15 cellular contexts compared by ENCODE assay signal in genomic region chr1:165668184-165668583, GRCh38. TPM values are rescaled to one million over a fixed set of nuclear protein-coding genes. Genes with fewer than 3 reads are reported as not detected.
DNase-seq lines count a peak whose midpoint lies in the region; ATAC-seq and TF ChIP-seq lines count a peak whose summit lies in the region.
"Had no signal": no experiment of that assay in that cellular context is flagged by ENCODE, and none has a peak within 500 bp of the region (broad histone marks: within the 10 kb centered on the region; RNA-seq: fewer than 3 reads in every experiment).

No MANE protein-coding gene starts in this region.

- peaks cover 0 to 37% (median 17%) of the 10 kb centered on the region in 5 donors for H3K4me1 ChIP-seq in subcutaneous abdominal adipose tissue (ENCODE audit: control insufficient read depth in 5 of 5, insufficient read depth in 5 of 5, low read length in 5 of 5)
- no peaks in the 10 kb centered on the region for H3K4me1 ChIP-seq in SJCRH30

- peak overlapping the region; percentile 79 for H3K27ac Mint-ChIP-seq in activated T-cell treated with anti-CD3 and anti-CD28 coated beads, Interleukin-2, amount 50 U/mL, for 24 hours
- peak overlapping the region; percentile 24 for H3K27ac Mint-ChIP-seq in T-helper 17 cell
- no peak overlapping the region for H3K27ac Mint-ChIP-seq in activated naive CD8-positive, alpha-beta T cell treated with anti-CD3 and anti-CD28 coated beads, Interleukin-2, amount 50 U/mL, for 24 hours

- H3K4me1 Mint-ChIP-seq in activated T-cell treated with anti-CD3 and anti-CD28 coated beads, Interleukin-2, amount 50 U/mL, for 24 hours (ENCODE audit: low read depth), result peaks cover 15% of the 10 kb centered on the region
- peaks cover 8% of the 10 kb centered on the region for H3K4me1 Mint-ChIP-seq in T-helper 17 cell
- H3K4me1 Mint-ChIP-seq in activated naive CD8-positive, alpha-beta T cell treated with anti-CD3 and anti-CD28 coated beads, Interleukin-2, amount 50 U/mL, for 24 hours, result peaks cover 13% of the 10 kb centered on the region

- H3K36me3 Mint-ChIP-seq in activated T-cell treated with anti-CD3 and anti-CD28 coated beads, Interleukin-2, amount 50 U/mL, for 24 hours (ENCODE audit: low read depth), result peaks cover 91% of the 10 kb centered on the region
- H3K36me3 Mint-ChIP-seq in T-helper 17 cell (ENCODE audit: low read depth), result peaks cover 11% of the 10 kb centered on the region
- peaks cover 62% of the 10 kb centered on the region for H3K36me3 Mint-ChIP-seq in activated naive CD8-positive, alpha-beta T cell treated with anti-CD3 and anti-CD28 coated beads, Interleukin-2, amount 50 U/mL, for 24 hours (ENCODE audit: low read depth)

- H3K4me3 ChIP-seq in subcutaneous abdominal adipose tissue (ENCODE audit: low read depth in 1 of 5, low read length in 5 of 5) (no peak overlapping the region), SJCRH30 (no peak overlapping the region)
- H3K4me3 ChIP-seq: GM23248 had no signal

- ATAC-seq in T-helper 17 cell, result no peak
- peak; percentile 73 for ATAC-seq in activated naive CD8-positive, alpha-beta T cell treated with anti-CD3 and anti-CD28 coated beads, Interleukin-2, amount 50 U/mL, for 24 hours
- ATAC-seq in SK-N-SH treated with all-trans-retinoic acid at 6 μM for 48 hours, result no peak

- no peaks in the 10 kb centered on the region for H3K27me3 Mint-ChIP-seq in activated T-cell treated with anti-CD3 and anti-CD28 coated beads, Interleukin-2, amount 50 U/mL, for 24 hours
- no peaks in the 10 kb centered on the region for H3K27me3 Mint-ChIP-seq in T-helper 17 cell
- no peaks in the 10 kb centered on the region for H3K27me3 Mint-ChIP-seq in activated naive CD8-positive, alpha-beta T cell treated with anti-CD3 and anti-CD28 coated beads, Interleukin-2, amount 50 U/mL, for 24 hours
- H3K27me3 Mint-ChIP-seq: CD4-positive, alpha-beta memory T cell had no signal

- H3K9me3 Mint-ChIP-seq in activated T-cell treated with anti-CD3 and anti-CD28 coated beads, Interleukin-2, amount 50 U/mL, for 24 hours, result no peaks in the 10 kb centered on the region
- no peaks in the 10 kb centered on the region for H3K9me3 Mint-ChIP-seq in activated naive CD8-positive, alpha-beta T cell treated with anti-CD3 and anti-CD28 coated beads, Interleukin-2, amount 50 U/mL, for 24 hours
- H3K9me3 Mint-ChIP-seq: CD4-positive, alpha-beta memory T cell had no signal

- H3K27ac ChIP-seq in subcutaneous abdominal adipose tissue (ENCODE audit: low read depth, low read length) (peak overlapping the region; percentile 86), SJCRH30 (no peak overlapping the region)
- H3K27ac ChIP-seq: GM23248 had no signal

- H3K9me3 ChIP-seq in T-helper 17 cell (ENCODE audit: control insufficient read depth, low read length, poor library complexity, severe bottlenecking), result no peaks in the 10 kb centered on the region
- no peaks in the 10 kb centered on the region for H3K9me3 ChIP-seq in subcutaneous abdominal adipose tissue (ENCODE audit: control insufficient read depth in 5 of 5, low read length in 5 of 5)
- H3K9me3 ChIP-seq in SJCRH30 (replicated peaks), result no peaks in the 10 kb centered on the region
- H3K9me3 ChIP-seq: Caco-2 had no signal

- no peak overlapping the region for H3K4me3 Mint-ChIP-seq in activated T-cell treated with anti-CD3 and anti-CD28 coated beads, Interleukin-2, amount 50 U/mL, for 24 hours
- no peak overlapping the region for H3K4me3 Mint-ChIP-seq in T-helper 17 cell
- no peak overlapping the region for H3K4me3 Mint-ChIP-seq in activated naive CD8-positive, alpha-beta T cell treated with anti-CD3 and anti-CD28 coated beads, Interleukin-2, amount 50 U/mL, for 24 hours
- H3K4me3 Mint-ChIP-seq: CD4-positive, alpha-beta memory T cell had no signal

- no peak for DNase-seq in activated T-cell treated with anti-CD3 and anti-CD28 coated beads, Interleukin-2, amount 50 U/mL, for 24 hours
- no peak for DNase-seq in activated T-cell treated with anti-CD3 and anti-CD28 coated beads, Interleukin-2, amount 50 U/mL, for 1 hour
- no peak for DNase-seq in T-helper 17 cell
- no peak for DNase-seq in activated naive CD8-positive, alpha-beta T cell treated with anti-CD3 and anti-CD28 coated beads, Interleukin-2, amount 50 U/mL, for 24 hours
- no peak for DNase-seq in SJCRH30
- DNase-seq: C1 segment of cervical spinal cord; Caco-2; CD4-positive, alpha-beta memory T cell; DMS153; DND-41; GM23248; H7; HCEC 1CT had no signal

- H3K36me3 ChIP-seq in subcutaneous abdominal adipose tissue (ENCODE audit: control insufficient read depth in 5 of 5, insufficient read depth in 5 of 5, low read length in 5 of 5) (peaks cover 31 to 74% (median 50%) of the 10 kb centered on the region in 5 donors), SJCRH30 (peaks cover 54% of the 10 kb centered on the region)

- H3K27me3 ChIP-seq in subcutaneous abdominal adipose tissue (ENCODE audit: control insufficient read depth in 5 of 5, insufficient read depth in 4 of 5, low read length in 5 of 5), result no peaks in the 10 kb centered on the region
- H3K27me3 ChIP-seq in SJCRH30, result no peaks in the 10 kb centered on the region

- H3K9ac ChIP-seq in subcutaneous abdominal adipose tissue (ENCODE audit: low read length in 5 of 5), result no peak overlapping the region
- H3K9ac ChIP-seq: GM23248 had no signal

TF ChIP-seq in SK-N-SH treated with all-trans-retinoic acid at 6 μM for 48 hours, 23 proteins besides CTCF, POLR2A, EP300 and RAD21 (continues in another document):
- TF ChIP-seq CREB5 (CRISPR knock-in tag; IDR thresholded peaks at IDR 0.05; ENCODE audit: low read depth) (no peak), ESRRG (CRISPR knock-in tag; IDR thresholded peaks at IDR 0.05) (no peak), BACH2 (CRISPR knock-in tag; IDR thresholded peaks at IDR 0.05; ENCODE audit: borderline replicate concordance) (no peak), OSR1 (CRISPR knock-in tag; IDR thresholded peaks at IDR 0.05) (no peak), CSDC2 (CRISPR knock-in tag; IDR thresholded peaks at IDR 0.05) (no peak), ARNTL (CRISPR knock-in tag; IDR thresholded peaks at IDR 0.05; ENCODE audit: borderline replicate concordance, low read depth) (no peak), ZC3H10 (CRISPR knock-in tag; IDR thresholded peaks at IDR 0.05) (no peak), ZFP3 (CRISPR knock-in tag; IDR thresholded peaks at IDR 0.05) (no peak), TOX (CRISPR knock-in tag; IDR thresholded peaks at IDR 0.05; ENCODE audit: borderline replicate concordance) (no peak), PATZ1 (CRISPR knock-in tag; IDR thresholded peaks at IDR 0.05; ENCODE audit: borderline replicate concordance) (no peak), ISL1 (CRISPR knock-in tag; IDR thresholded peaks at IDR 0.05) (no peak), ZNF70 (CRISPR knock-in tag; IDR thresholded peaks at IDR 0.05) (no peak), ZFP30 (CRISPR knock-in tag; IDR thresholded peaks at IDR 0.05) (no peak), SNAI2 (CRISPR knock-in tag; IDR thresholded peaks at IDR 0.05) (no peak), GLIS3 (CRISPR knock-in tag; IDR thresholded peaks at IDR 0.05) (no peak)
- TF ChIP-seq, protein P1, sequence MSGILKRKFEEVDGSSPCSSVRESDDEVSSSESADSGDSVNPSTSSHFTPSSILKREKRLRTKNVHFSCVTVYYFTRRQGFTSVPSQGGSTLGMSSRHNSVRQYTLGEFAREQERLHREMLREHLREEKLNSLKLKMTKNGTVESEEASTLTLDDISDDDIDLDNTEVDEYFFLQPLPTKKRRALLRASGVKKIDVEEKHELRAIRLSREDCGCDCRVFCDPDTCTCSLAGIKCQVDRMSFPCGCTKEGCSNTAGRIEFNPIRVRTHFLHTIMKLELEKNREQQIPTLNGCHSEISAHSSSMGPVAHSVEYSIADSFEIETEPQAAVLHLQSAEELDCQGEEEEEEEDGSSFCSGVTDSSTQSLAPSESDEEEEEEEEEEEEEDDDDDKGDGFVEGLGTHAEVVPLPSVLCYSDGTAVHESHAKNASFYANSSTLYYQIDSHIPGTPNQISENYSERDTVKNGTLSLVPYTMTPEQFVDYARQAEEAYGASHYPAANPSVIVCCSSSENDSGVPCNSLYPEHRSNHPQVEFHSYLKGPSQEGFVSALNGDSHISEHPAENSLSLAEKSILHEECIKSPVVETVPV (CRISPR knock-in tag; IDR thresholded peaks at IDR 0.05), result no peak

RNA-seq across cellular contexts. Expression of gene ALDH9A1, which starts 30.2 kb away (rescaled TPM):
- total RNA-seq in T-helper 17 cell, result 10 to 100 TPM; 33.9 to 37.0 TPM
- total RNA-seq in SJCRH30 (2014; rRNA removed; shearing (Covaris generic)), result 34.7 and 37.4 TPM in 2 replicates

RNA-seq across cellular contexts. Expression of gene MGST3, which starts 37.1 kb away (rescaled TPM):
- 10 to 100 TPM; 27.2 to 42.1 TPM for total RNA-seq in T-helper 17 cell
- 27.8 and 33.1 TPM in 2 replicates for total RNA-seq in SJCRH30 (2014; rRNA removed; shearing (Covaris generic))
